19 cellular contexts compared by ENCODE assay signal in the genomic region with DNA sequence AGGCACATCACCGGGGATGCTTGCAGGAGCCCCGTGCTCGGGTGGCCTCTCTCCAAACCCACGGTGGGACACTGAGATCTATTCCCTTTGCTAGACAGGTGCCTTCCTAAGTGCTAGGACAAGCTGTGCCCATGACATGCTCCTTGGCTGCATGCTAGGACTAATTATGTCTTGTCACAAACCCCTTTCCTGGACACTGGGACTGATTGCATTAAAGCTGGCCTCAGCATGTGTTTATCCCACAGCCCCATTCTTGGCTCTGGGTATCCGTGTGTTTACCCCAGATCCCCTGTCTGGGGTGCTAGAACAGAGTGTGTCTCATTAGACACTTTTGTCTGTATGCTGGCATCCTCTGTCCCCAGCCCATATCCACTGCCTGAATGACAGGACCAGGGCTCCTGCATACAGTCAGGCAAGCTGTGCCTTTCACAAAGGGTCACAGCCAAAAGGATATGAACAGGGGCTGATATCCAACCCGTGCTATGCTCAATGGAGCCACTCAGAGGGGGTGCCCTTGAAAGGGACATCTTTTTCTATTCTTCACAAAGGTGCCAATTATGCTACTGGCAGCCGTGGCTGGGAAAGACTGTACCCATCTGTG.
"Had no signal": no experiment of that assay in that cellular context is flagged by ENCODE, and none has a peak within 500 bp of the region (broad histone marks: within the 10 kb centered on the region; RNA-seq: fewer than 3 reads in every experiment).

No MANE protein-coding gene starts in this region.

- H3K36me3 ChIP-seq: cardiac muscle cell, colonic mucosa, lower lobe of right lung, neutrophil, pancreas, sigmoid colon, spleen, thyroid gland had no signal

- H3K36me3 Mint-ChIP-seq: activated naive CD4-positive, alpha-beta T cell treated with anti-CD3 and anti-CD28 coated beads, Interleukin-2, amount 50 U/mL, for 72 hours; natural killer cell treated with Interleukin-12 subunit alpha and Interleukin-12 subunit beta and Interleukin-15 and Interleukin-18, amount 100 ng/mL, for 72 hours; stimulated activated naive B cell treated with anti-CD40 and anti-IgM and Interleukin-4, amounts not matched to agents 10 μg/mL and 1 μg/mL and 100 μg/mL, for 72 hours; WTC11 had no signal

- H3K4me1 ChIP-seq: pancreas had no signal

- H3K9me3 ChIP-seq: colonic mucosa, lower lobe of right lung, neutrophil, pancreas, sigmoid colon, spleen, thyroid gland had no signal

- H3K4me3 ChIP-seq: cardiac muscle cell, colonic mucosa, lower lobe of right lung, pancreas, sigmoid colon, spleen, thyroid gland had no signal

- H3K27ac Mint-ChIP-seq: activated CD4-positive, alpha-beta T cell treated with anti-CD3 and anti-CD28 coated beads for 36 hours; stimulated activated naive B cell treated with anti-CD40 and anti-IgM and Interleukin-4, amounts not matched to agents 10 μg/mL and 1 μg/mL and 100 μg/mL, for 72 hours; WTC11 had no signal

- H3K27ac ChIP-seq: cardiac muscle cell, colonic mucosa, lower lobe of right lung, neutrophil, pancreas, sigmoid colon, spleen, thyroid gland had no signal

- H3K4me3 Mint-ChIP-seq: activated CD4-positive, alpha-beta T cell treated with anti-CD3 and anti-CD28 coated beads for 36 hours; natural killer cell treated with Interleukin-12 subunit alpha and Interleukin-12 subunit beta and Interleukin-15 and Interleukin-18, amount 100 ng/mL, for 72 hours; stimulated activated naive B cell treated with anti-CD40 and anti-IgM and Interleukin-4, amounts not matched to agents 10 μg/mL and 1 μg/mL and 100 μg/mL, for 72 hours; WTC11 had no signal

- H3K9me3 Mint-ChIP-seq: activated naive CD4-positive, alpha-beta T cell treated with anti-CD3 and anti-CD28 coated beads, Interleukin-2, amount 50 U/mL, for 72 hours; natural killer cell treated with Interleukin-12 subunit alpha and Interleukin-12 subunit beta and Interleukin-15 and Interleukin-18, amount 100 ng/mL, for 72 hours; stimulated activated naive B cell treated with anti-CD40 and anti-IgM and Interleukin-4, amounts not matched to agents 10 μg/mL and 1 μg/mL and 100 μg/mL, for 72 hours; WTC11 had no signal

- DNase-seq: activated CD4-positive, alpha-beta T cell treated with anti-CD3 and anti-CD28 coated beads for 36 hours; activated CD4-positive, alpha-beta T cell treated with anti-CD3 and anti-CD28 coated beads, Interleukin-2, amount 50 U/mL, for 48 hours; activated gamma-delta T cell treated with Interleukin-2 at 50 U/mL for 16 hours; amniotic stem cell; colonic mucosa; foreskin melanocyte; head of caudate nucleus; lower lobe of right lung; pancreas; sigmoid colon; spleen; stimulated activated CD4-positive, alpha-beta T cell treated with anti-CD3 and anti-CD28 coated beads, Interleukin-4, amount 100 ng/mL, for 4 hours; stimulated activated naive B cell treated with anti-CD40 and anti-IgM and Interleukin-4, amounts not matched to agents 10 μg/mL and 1 μg/mL and 100 μg/mL, for 72 hours; thyroid gland had no signal

- H3K27me3 Mint-ChIP-seq: activated CD4-positive, alpha-beta T cell treated with anti-CD3 and anti-CD28 coated beads for 36 hours; natural killer cell treated with Interleukin-12 subunit alpha and Interleukin-12 subunit beta and Interleukin-15 and Interleukin-18, amount 100 ng/mL, for 72 hours had no signal

- ATAC-seq: activated CD4-positive, alpha-beta T cell treated with anti-CD3 and anti-CD28 coated beads for 36 hours; activated naive CD4-positive, alpha-beta T cell treated with anti-CD3 and anti-CD28 coated beads, Interleukin-2, amount 50 U/mL, for 72 hours; lower lobe of right lung; natural killer cell treated with Interleukin-12 subunit alpha and Interleukin-12 subunit beta and Interleukin-15 and Interleukin-18, amount 100 ng/mL, for 72 hours; pancreas; stimulated activated naive B cell treated with anti-CD40 and anti-IgM and Interleukin-4, amounts not matched to agents 10 μg/mL and 1 μg/mL and 100 μg/mL, for 72 hours; WTC11 had no signal

- H3K27me3 ChIP-seq: cardiac muscle cell, colonic mucosa, neutrophil, sigmoid colon, spleen, thyroid gland had no signal
